In the genomic region with DNA sequence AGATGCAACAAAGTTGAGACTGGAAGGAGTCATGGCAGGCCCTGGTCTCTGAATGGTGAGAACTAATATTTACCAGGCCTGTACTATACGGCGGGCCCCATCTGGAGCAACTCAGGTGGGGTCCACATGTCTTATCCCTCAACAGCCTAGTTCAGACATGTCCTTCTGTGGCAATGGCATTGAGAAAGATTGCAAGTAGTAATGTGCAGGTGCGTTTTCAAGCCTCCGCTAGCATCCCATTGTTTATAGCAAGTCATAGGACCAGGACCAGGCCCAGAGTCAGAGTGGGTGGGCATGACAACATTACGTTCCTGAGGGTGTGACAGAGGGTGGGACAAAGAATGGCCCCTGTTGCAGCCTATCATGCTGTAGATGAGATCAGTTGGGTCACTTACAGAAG, we compare ENCODE assay signal across 8 cellular contexts.
"Had no signal": no experiment of that assay in that cellular context is flagged by ENCODE, and none has a peak within 500 bp of the region (broad histone marks: within the 10 kb centered on the region; RNA-seq: fewer than 3 reads in every experiment).

No MANE protein-coding gene starts in this region.

- DNase-seq: GDM1, GF-D8 had no signal

- H3K4me3 ChIP-seq: GM12878 had no signal

- FAIRE-seq: G401.6, GM12878, GM12891, GM12892, GM18507, GM19239 had no signal
